1 cellular context compared by ENCODE assay signal in genomic region chr9:86639899-86640379, GRCh38.
TF ChIP-seq lines count a peak whose summit lies in the region.

No MANE protein-coding gene starts in this region.

TF ChIP-seq in HCT116, 20 proteins besides CTCF, POLR2A, EP300 and RAD21 (continued from another document):
- TF ChIP-seq MAX (IDR thresholded peaks at IDR 0.05) (no peak), JUND (IDR thresholded peaks at IDR 0.05) (no peak), EZH2 (IDR thresholded peaks at IDR 0.05) (no peak), CBX3 (IDR thresholded peaks at IDR 0.05; ENCODE audit: low read depth) (no peak), ATF3 (IDR thresholded peaks at IDR 0.05) (no peak), ELF1 (IDR thresholded peaks at IDR 0.05; ENCODE audit: borderline replicate concordance, low read depth) (no peak), EGR1 (IDR thresholded peaks at IDR 0.05; ENCODE audit: low read depth) (no peak)
TF ChIP-seq in HCT116: peak in this region for 0.
